ENCODE assay signal across 9 cellular contexts in the genomic region with DNA sequence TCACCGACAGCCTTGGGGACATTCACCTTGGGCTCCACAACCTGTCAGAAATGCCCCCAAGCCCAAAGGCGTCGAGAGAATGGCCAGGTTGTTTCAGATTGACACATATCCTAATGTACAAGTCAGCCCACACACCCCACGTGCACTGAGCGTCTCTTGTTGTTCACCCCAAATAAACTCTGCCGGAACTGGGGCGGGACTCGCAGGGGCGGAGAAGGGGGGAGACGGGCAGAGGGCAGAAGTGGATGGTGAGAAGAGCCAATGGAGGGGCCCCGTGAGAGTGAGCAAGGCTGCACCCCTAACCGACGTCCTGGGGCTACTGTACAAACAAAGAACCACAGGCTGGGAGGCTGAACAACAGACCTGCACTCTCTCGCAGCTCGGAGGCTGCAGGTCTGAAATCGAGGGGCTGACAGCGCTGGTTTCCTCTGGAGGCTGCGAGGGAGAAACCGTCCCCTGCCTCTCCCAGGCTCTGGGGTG. TPM values are rescaled to one million over a fixed set of nuclear protein-coding genes. Genes with fewer than 3 reads are reported as not detected.
DNase-seq lines count a peak whose midpoint lies in the region; ATAC-seq and TF ChIP-seq lines count a peak whose summit lies in the region.
"Had no signal": no experiment of that assay in that cellular context is flagged by ENCODE, and none has a peak within 500 bp of the region (broad histone marks: within the 10 kb centered on the region; RNA-seq: fewer than 3 reads in every experiment).

No MANE protein-coding gene starts in this region.

- peak; percentile 42 to 77 for DNase-seq in stimulated activated CD4-positive, alpha-beta T cell treated with anti-CD3 and anti-CD28 coated beads, Interleukin-15, amount 100 ng/mL, for 1 hour (ENCODE audit: low read depth in 1 of 2, low spot score in 1 of 2)
- DNase-seq in NCI-H2171 treated with DMSO at 0.1 percent for 48 hours (lab: John Stamatoyannopoulos, UW) (no peak), mesenteric fat pad (ENCODE audit: low spot score) (no peak), GM03348 (ENCODE audit: low spot score) (no peak)
- DNase-seq: IMR-90 had no signal

- H3K27ac Mint-ChIP-seq in activated naive CD4-positive, alpha-beta T cell treated with anti-CD3 and anti-CD28 coated beads, Interleukin-2, amount 50 U/mL, for 24 hours: peak overlapping the region; percentile 8

- H3K4me3 Mint-ChIP-seq in activated naive CD4-positive, alpha-beta T cell treated with anti-CD3 and anti-CD28 coated beads, Interleukin-2, amount 50 U/mL, for 24 hours: peak overlapping the region; percentile 88

- no peaks in the 10 kb centered on the region for H3K9me3 Mint-ChIP-seq in activated naive CD4-positive, alpha-beta T cell treated with anti-CD3 and anti-CD28 coated beads, Interleukin-2, amount 50 U/mL, for 24 hours

- peaks cover 62% of the 10 kb centered on the region for H3K4me1 Mint-ChIP-seq in activated naive CD4-positive, alpha-beta T cell treated with anti-CD3 and anti-CD28 coated beads, Interleukin-2, amount 50 U/mL, for 24 hours

- ATAC-seq in GM18868 (IDR thresholded peaks at IDR 0.05; ENCODE audit: unreplicated experiment) (peak; percentile 57), HG03025 (IDR thresholded peaks at IDR 0.05; ENCODE audit: low FRiP score, unreplicated experiment) (peak; percentile 49)

- no peaks in the 10 kb centered on the region for H3K27me3 Mint-ChIP-seq in activated naive CD4-positive, alpha-beta T cell treated with anti-CD3 and anti-CD28 coated beads, Interleukin-2, amount 50 U/mL, for 24 hours

- H3K36me3 Mint-ChIP-seq in activated naive CD4-positive, alpha-beta T cell treated with anti-CD3 and anti-CD28 coated beads, Interleukin-2, amount 50 U/mL, for 24 hours: no peaks in the 10 kb centered on the region

- TF ChIP-seq POLR2A in Raji (IDR thresholded peaks at IDR 0.05; ENCODE audit: insufficient read depth, low read depth, low read length): peak; percentile 71

RNA-seq across cellular contexts. Expression of a gene that starts 8.5 kb away (rescaled TPM):
- not detected for total RNA-seq in mesenteric fat pad
- total RNA-seq: IMR-90 had no signal

RNA-seq across cellular contexts. Expression of a gene that starts 52.4 kb away (rescaled TPM):
- 19.8 TPM for total RNA-seq in mesenteric fat pad

Comparison
In these comparisons a context has a peak if more than half of its experiments do, and no peak if none do; other contexts are left out.
1. DNase-seq: peak in stimulated activated CD4-positive, alpha-beta T cell treated with anti-CD3 and anti-CD28 coated beads, Interleukin-15, amount 100 ng/mL, for 1 hour (2 of 2); none in NCI-H2171 treated with DMSO at 0.1 percent for 48 hours (single experiment), mesenteric fat pad (single experiment) and GM03348 (single experiment).